8 cellular contexts compared by ENCODE assay signal in genomic region chr1:44924835-44925464, GRCh38.
DNase-seq lines count a peak whose midpoint lies in the region; ATAC-seq and TF ChIP-seq lines count a peak whose summit lies in the region.

No MANE protein-coding gene starts in this region.

- no peaks in the 10 kb centered on the region for H3K27me3 Mint-ChIP-seq in CD8-positive, alpha-beta memory T cell

- POLR2A ChIA-PET in CD8-positive, alpha-beta memory T cell (lab: Charles Lee), result no interaction called here

- no peak overlapping the region for H3K27ac ChIP-seq in 22Rv1
- peak overlapping the region; percentile 29; the same call in 1 of the 2 replicates for H3K27ac ChIP-seq in SJCRH30
- no peak overlapping the region for H3K27ac ChIP-seq in CD8-positive, alpha-beta memory T cell (ENCODE audit: low read depth, low read length)

- H3K36me3 Mint-ChIP-seq in CD8-positive, alpha-beta memory T cell, result peaks cover 0 to 38% (median 5%) of the 10 kb centered on the region in 3 donors

- H3K36me3 ChIP-seq in SJCRH30, result peaks cover 9% of the 10 kb centered on the region; the same call in 1 of the 2 replicates
- no peaks in the 10 kb centered on the region for H3K36me3 ChIP-seq in CD8-positive, alpha-beta memory T cell (ENCODE audit: insufficient read depth, low read length)

- peak overlapping the region in 1 of 8 donors; percentile 43 for H3K27ac Mint-ChIP-seq in CD8-positive, alpha-beta memory T cell

- H3K9me3 Mint-ChIP-seq in CD8-positive, alpha-beta memory T cell, result no peaks in the 10 kb centered on the region

- H3K4me3 ChIP-seq in SJCRH30 (no peak overlapping the region), fibroblast of villous mesenchyme (ENCODE audit: low read depth, low read length) (peak overlapping the region; percentile 40)
- H3K4me3 ChIP-seq in CD8-positive, alpha-beta memory T cell (ENCODE audit: low read length), result no peak overlapping the region

- DNase-seq in SJCRH30 (peak; percentile 17 to 33), fibroblast of villous mesenchyme (ENCODE audit: low read depth) (peak; percentile 86), NCI-H1694 treated with DMSO at 0.1 percent for 48 hours (lab: John Stamatoyannopoulos, UW) (no peak)
- DNase-seq in CD8-positive, alpha-beta memory T cell, result no peak

- H3K27me3 ChIP-seq in SJCRH30, result no peaks in the 10 kb centered on the region
- no peaks in the 10 kb centered on the region for H3K27me3 ChIP-seq in CD8-positive, alpha-beta memory T cell (ENCODE audit: insufficient read depth, low read length, poor library complexity, severe bottlenecking)

- H3K4me1 ChIP-seq in SJCRH30, result no peaks in the 10 kb centered on the region
- H3K4me1 ChIP-seq in CD8-positive, alpha-beta memory T cell (ENCODE audit: insufficient read depth, low read length), result no peaks in the 10 kb centered on the region

- no peaks in the 10 kb centered on the region for H3K4me1 Mint-ChIP-seq in CD8-positive, alpha-beta memory T cell

- no peak for ATAC-seq in HG03097 (IDR thresholded peaks at IDR 0.05; ENCODE audit: low FRiP score, unreplicated experiment)
- ATAC-seq in GM18502 (IDR thresholded peaks at IDR 0.05; ENCODE audit: poor library complexity, unreplicated experiment), result no peak

- no peaks in the 10 kb centered on the region for H3K9me3 ChIP-seq in SJCRH30 (replicated peaks)
- no peaks in the 10 kb centered on the region for H3K9me3 ChIP-seq in CD8-positive, alpha-beta memory T cell (ENCODE audit: low read length)

- H3K4me3 Mint-ChIP-seq in CD8-positive, alpha-beta memory T cell, result no peak overlapping the region

- TF ChIP-seq CTCF in 22Rv1 (IDR thresholded peaks at IDR 0.05), result peak; percentile 52
- TF ChIP-seq CTCF in GM12872 (IDR thresholded peaks at IDR 0.05; ENCODE audit: insufficient read depth, low read depth, low read length), result peak; percentile 47; the same call in 2 of the 3 replicates
- TF ChIP-seq CTCF in fibroblast of villous mesenchyme (IDR thresholded peaks at IDR 0.05; ENCODE audit: insufficient read depth, low read depth, low read length), result peak; percentile 56

- CTCF ChIA-PET in CD8-positive, alpha-beta memory T cell (lab: Charles Lee), result no interaction called here

Comparison
In these comparisons a context has a peak if more than half of its experiments do, and no peak if none do; other contexts are left out.
1. DNase-seq: peak in SJCRH30 (2 of 2) and fibroblast of villous mesenchyme (single experiment); none in CD8-positive, alpha-beta memory T cell (0 of 5) and NCI-H1694 treated with DMSO at 0.1 percent for 48 hours (single experiment).
2. Peak in every context shown above with its lines, with median percentiles within 50 percentile points of each other: CTCF ChIP-seq.